8 cellular contexts compared by ENCODE assay signal in the genomic region with DNA sequence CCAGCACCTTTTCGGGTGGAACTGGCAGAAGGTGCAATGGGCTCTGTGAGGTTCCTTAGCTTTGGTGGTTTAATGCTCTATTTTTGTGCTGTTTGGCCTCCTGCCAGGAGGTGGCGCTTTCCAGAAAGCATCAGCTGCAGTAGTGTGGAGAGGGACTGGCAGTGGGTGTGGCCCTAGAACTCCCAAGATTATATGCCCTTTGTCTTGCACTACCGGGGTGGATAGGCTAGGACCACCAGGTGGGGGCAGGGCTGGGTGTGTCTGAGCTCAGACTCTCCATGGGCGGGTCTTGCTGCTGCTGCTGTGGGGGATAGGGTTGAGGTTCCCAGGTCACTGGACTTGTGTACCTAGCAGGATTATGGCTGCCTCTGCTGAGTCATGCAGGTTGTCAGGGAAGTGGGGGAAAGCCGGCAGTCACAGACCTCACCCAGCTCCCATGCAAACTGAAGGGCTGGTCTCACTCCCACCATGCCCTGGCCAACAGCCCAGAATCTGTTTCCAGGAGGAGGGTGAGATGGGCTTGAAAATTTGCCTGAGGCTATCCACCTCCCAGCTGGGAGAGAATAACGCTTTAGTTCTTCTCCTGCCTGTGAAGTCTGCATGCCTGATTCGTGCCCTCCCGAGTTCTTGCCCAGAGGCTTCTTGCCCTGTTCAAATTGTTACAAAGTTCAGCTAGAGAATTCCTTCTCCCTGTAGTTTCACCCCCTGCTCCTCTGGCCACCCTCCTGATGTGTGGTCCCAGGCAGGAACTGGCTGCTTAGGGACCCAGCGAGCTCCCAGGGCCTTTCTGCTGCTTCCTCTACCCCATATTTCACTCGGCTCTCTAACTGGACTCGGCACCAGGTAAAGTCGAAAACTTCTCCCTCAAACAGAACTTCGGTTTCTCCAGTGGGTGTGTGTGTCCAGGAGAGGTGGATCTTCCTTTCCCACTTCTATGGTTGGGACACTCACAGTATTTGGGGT.
DNase-seq lines count a peak whose midpoint lies in the region; ATAC-seq and TF ChIP-seq lines count a peak whose summit lies in the region.

No MANE protein-coding gene starts in this region.

- peak; percentile 95 for DNase-seq in DMS79 treated with DMSO at 0.1 percent for 48 hours (lab: John Stamatoyannopoulos, UW)
- DNase-seq in NCI-H2107 (lab: John Stamatoyannopoulos, UW): peak; percentile 63
- DNase-seq in activated CD8-positive, alpha-beta memory T cell treated with anti-CD3 and anti-CD28 coated beads for 24 hours: peak; percentile 76
- no peak for DNase-seq in epithelial cell of proximal tubule (ENCODE audit: low read depth)
- DNase-seq in retinal pigment epithelial cell (ENCODE audit: low read depth): peak; percentile 38
- no peak for DNase-seq in GM19240 (ENCODE audit: insufficient read length, low spot score)
- no peak for DNase-seq in SIG-M5 (lab: John Stamatoyannopoulos, UW)

- no peak for ATAC-seq in GM21528 (IDR thresholded peaks at IDR 0.05; ENCODE audit: low FRiP score, unreplicated experiment)

- TF ChIP-seq CTCF in epithelial cell of proximal tubule (conservative IDR thresholded peaks at IDR 0.05; ENCODE audit: low read depth, low read length): peak; percentile 49
- peak; percentile 25 for TF ChIP-seq CTCF in retinal pigment epithelial cell (conservative IDR thresholded peaks at IDR 0.05; ENCODE audit: low read depth, low read length)

- H3K4me3 ChIP-seq in epithelial cell of proximal tubule (ENCODE audit: low read depth, low read length) (no peak overlapping the region), retinal pigment epithelial cell (ENCODE audit: low read length) (no peak overlapping the region)

Comparison
In these comparisons a context has a peak if more than half of its experiments do, and no peak if none do; other contexts are left out.
1. DNase-seq: peak in DMS79 treated with DMSO at 0.1 percent for 48 hours (single experiment), NCI-H2107 (single experiment), activated CD8-positive, alpha-beta memory T cell treated with anti-CD3 and anti-CD28 coated beads for 24 hours (single experiment) and retinal pigment epithelial cell (single experiment); none in epithelial cell of proximal tubule (single experiment), GM19240 (single experiment) and SIG-M5 (single experiment).